ENCODE assay signal across 24 cellular contexts in the genomic region with DNA sequence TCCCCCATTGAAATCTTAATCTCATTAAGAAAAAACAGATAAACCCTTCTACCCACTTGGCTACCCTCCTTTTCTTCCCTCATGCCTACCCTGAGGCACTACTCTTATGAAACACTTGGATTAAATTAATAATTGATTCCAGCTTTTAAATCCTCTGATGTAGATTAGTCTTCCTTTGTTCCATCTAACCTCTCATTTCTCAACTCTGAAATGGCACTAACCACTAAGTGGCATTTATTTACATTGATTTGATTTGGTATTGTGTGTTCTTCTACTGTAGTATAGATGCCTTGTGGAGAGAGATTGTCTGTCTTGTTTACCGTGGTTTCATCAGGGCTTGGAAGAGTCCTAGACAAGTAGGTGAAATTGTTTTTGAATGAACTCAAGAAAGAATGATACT. TPM values are rescaled to one million over a fixed set of nuclear protein-coding genes. Genes with fewer than 3 reads are reported as not detected.
DNase-seq lines count a peak whose midpoint lies in the region; ATAC-seq and TF ChIP-seq lines count a peak whose summit lies in the region.
"Had no signal": no experiment of that assay in that cellular context is flagged by ENCODE, and none has a peak within 500 bp of the region (broad histone marks: within the 10 kb centered on the region; RNA-seq: fewer than 3 reads in every experiment).

No MANE protein-coding gene starts in this region.

- no peak overlapping the region for H3K9ac ChIP-seq in SK-N-MC (ENCODE audit: insufficient read length)

- H3K4me3 ChIP-seq in SK-N-MC = no peak overlapping the region
- H3K4me3 ChIP-seq in heart left ventricle = no peak overlapping the region
- H3K4me3 ChIP-seq in left lung = no peak overlapping the region
- H3K4me3 ChIP-seq: mucosa of descending colon had no signal

- H3K9me3 Mint-ChIP-seq in activated CD4-positive, alpha-beta memory T cell treated with anti-CD3 and anti-CD28 coated beads, Interleukin-2, amount 10 ng/mL, durations not matched to agents 7 days and 5 days = no peaks in the 10 kb centered on the region
- H3K9me3 Mint-ChIP-seq in activated CD4-positive, alpha-beta memory T cell treated with anti-CD3 and anti-CD28 coated beads for 36 hours = no peaks in the 10 kb centered on the region
- no peaks in the 10 kb centered on the region for H3K9me3 Mint-ChIP-seq in natural killer cell treated with Interleukin-12 subunit alpha and Interleukin-12 subunit beta and Interleukin-15 and Interleukin-18, amount 100 ng/mL, for 72 hours
- H3K9me3 Mint-ChIP-seq: dendritic cell treated with granulocyte-macrophage colony-stimulating factor and Interleukin-4, amounts not matched to agents 40 ng/mL and 50 ng/mL, for 4 days; stimulated activated naive CD8-positive, alpha-beta T cell treated with anti-CD3 and anti-CD28 coated beads, Interleukin-15, amount 100 ng/mL, for 72 hours; type B pancreatic cell had no signal

- no peak for ATAC-seq in natural killer cell treated with Interleukin-12 subunit alpha and Interleukin-12 subunit beta and Interleukin-15 and Interleukin-18, amount 100 ng/mL, for 72 hours
- ATAC-seq in heart left ventricle = no peak
- no peak for ATAC-seq in left lung
- ATAC-seq: HCT116; mucosa of descending colon; PC-3; stimulated activated naive CD8-positive, alpha-beta T cell treated with anti-CD3 and anti-CD28 coated beads, Interleukin-15, amount 100 ng/mL, for 72 hours had no signal

- 0 out of 2 replicates have a peak overlapping the region, but pooled peaks have one; percentile 8 for H3K27ac ChIP-seq in SK-N-MC
- no peak overlapping the region for H3K27ac ChIP-seq in heart left ventricle
- H3K27ac ChIP-seq in left lung = no peak overlapping the region
- H3K27ac ChIP-seq: neutrophil had no signal

- peaks cover 78% of the 10 kb centered on the region for H3K36me3 Mint-ChIP-seq in activated CD4-positive, alpha-beta memory T cell treated with anti-CD3 and anti-CD28 coated beads, Interleukin-2, amount 10 ng/mL, durations not matched to agents 7 days and 5 days (ENCODE audit: low read depth)
- H3K36me3 Mint-ChIP-seq in activated CD4-positive, alpha-beta memory T cell treated with anti-CD3 and anti-CD28 coated beads for 36 hours = peaks cover 46% of the 10 kb centered on the region
- peaks cover 39% of the 10 kb centered on the region for H3K36me3 Mint-ChIP-seq in natural killer cell treated with Interleukin-12 subunit alpha and Interleukin-12 subunit beta and Interleukin-15 and Interleukin-18, amount 100 ng/mL, for 72 hours
- H3K36me3 Mint-ChIP-seq: type B pancreatic cell had no signal

- H3K4me1 ChIP-seq in heart left ventricle = no peaks in the 10 kb centered on the region
- H3K4me1 ChIP-seq in left lung = no peaks in the 10 kb centered on the region

- H3K27me3 ChIP-seq in heart left ventricle (no peaks in the 10 kb centered on the region), left lung (no peaks in the 10 kb centered on the region)
- H3K27me3 ChIP-seq: neutrophil had no signal

- H3K27ac Mint-ChIP-seq in activated CD4-positive, alpha-beta memory T cell treated with anti-CD3 and anti-CD28 coated beads, Interleukin-2, amount 10 ng/mL, durations not matched to agents 7 days and 5 days = peak overlapping the region; percentile 38
- no peak overlapping the region for H3K27ac Mint-ChIP-seq in activated CD4-positive, alpha-beta memory T cell treated with anti-CD3 and anti-CD28 coated beads for 36 hours
- peak overlapping the region; percentile 59 to 75 for H3K27ac Mint-ChIP-seq in natural killer cell treated with Interleukin-12 subunit alpha and Interleukin-12 subunit beta and Interleukin-15 and Interleukin-18, amount 100 ng/mL, for 72 hours
- H3K27ac Mint-ChIP-seq: dendritic cell treated with granulocyte-macrophage colony-stimulating factor and Interleukin-4, amounts not matched to agents 40 ng/mL and 50 ng/mL, for 4 days; type B pancreatic cell had no signal

- H3K36me3 ChIP-seq in SK-N-MC (ENCODE audit: insufficient read depth, low read length) (no peaks in the 10 kb centered on the region), heart left ventricle (peaks cover 0 to 72% (median 0%) of the 10 kb centered on the region in 9 donors), left lung (peaks cover 0 to 18% of the 10 kb centered on the region in 2 donors)

- intact Hi-C loops in activated CD4-positive, alpha-beta memory T cell treated with anti-CD3 and anti-CD28 coated beads for 36 hours (cut with micrococcal nuclease) = no loop called here
- intact Hi-C loops in heart left ventricle (cut with DNase I) (no loop called here), left lung (cut with DNase I) (no loop called here)

- no peak for TF ChIP-seq POLR2A in heart left ventricle (IDR thresholded peaks at IDR 0.05)

- H3K9me3 ChIP-seq in SK-N-MC (ENCODE audit: low read depth, low read length) (no peaks in the 10 kb centered on the region), heart left ventricle (no peaks in the 10 kb centered on the region), left lung (no peaks in the 10 kb centered on the region)
- H3K9me3 ChIP-seq: mucosa of descending colon, neutrophil had no signal

- no peak overlapping the region for H3K4me3 Mint-ChIP-seq in activated CD4-positive, alpha-beta memory T cell treated with anti-CD3 and anti-CD28 coated beads, Interleukin-2, amount 10 ng/mL, durations not matched to agents 7 days and 5 days
- no peak overlapping the region for H3K4me3 Mint-ChIP-seq in activated CD4-positive, alpha-beta memory T cell treated with anti-CD3 and anti-CD28 coated beads for 36 hours
- no peak overlapping the region for H3K4me3 Mint-ChIP-seq in natural killer cell treated with Interleukin-12 subunit alpha and Interleukin-12 subunit beta and Interleukin-15 and Interleukin-18, amount 100 ng/mL, for 72 hours
- H3K4me3 Mint-ChIP-seq: dendritic cell treated with granulocyte-macrophage colony-stimulating factor and Interleukin-4, amounts not matched to agents 40 ng/mL and 50 ng/mL, for 4 days; stimulated activated naive CD8-positive, alpha-beta T cell treated with anti-CD3 and anti-CD28 coated beads, Interleukin-15, amount 100 ng/mL, for 72 hours; type B pancreatic cell had no signal

- H3K27me3 Mint-ChIP-seq in activated CD4-positive, alpha-beta memory T cell treated with anti-CD3 and anti-CD28 coated beads, Interleukin-2, amount 10 ng/mL, durations not matched to agents 7 days and 5 days = no peaks in the 10 kb centered on the region
- H3K27me3 Mint-ChIP-seq in activated CD4-positive, alpha-beta memory T cell treated with anti-CD3 and anti-CD28 coated beads for 36 hours = no peaks in the 10 kb centered on the region
- H3K27me3 Mint-ChIP-seq in natural killer cell treated with Interleukin-12 subunit alpha and Interleukin-12 subunit beta and Interleukin-15 and Interleukin-18, amount 100 ng/mL, for 72 hours = no peaks in the 10 kb centered on the region
- H3K27me3 Mint-ChIP-seq: dendritic cell treated with granulocyte-macrophage colony-stimulating factor and Interleukin-4, amounts not matched to agents 40 ng/mL and 50 ng/mL, for 4 days; stimulated activated naive CD8-positive, alpha-beta T cell treated with anti-CD3 and anti-CD28 coated beads, Interleukin-15, amount 100 ng/mL, for 72 hours had no signal

- DNase-seq in activated CD4-positive, alpha-beta memory T cell treated with anti-CD3 and anti-CD28 coated beads, Interleukin-2, amount 10 ng/mL, durations not matched to agents 7 days and 5 days = no peak
- no peak for DNase-seq in activated CD4-positive, alpha-beta memory T cell treated with anti-CD3 and anti-CD28 coated beads for 36 hours
- DNase-seq in NCI-H128 (lab: John Stamatoyannopoulos, UW; ENCODE audit: unreplicated experiment) (peak; percentile 43), SK-N-MC (ENCODE audit: low read depth, low spot score) (peak; percentile 72), heart left ventricle (no peak), COLO668 (lab: John Stamatoyannopoulos, UW; ENCODE audit: unreplicated experiment) (no peak), left lung (no peak)
- DNase-seq in natural killer cell treated with Interleukin-12 subunit alpha and Interleukin-12 subunit beta and Interleukin-15 and Interleukin-18, amount 100 ng/mL, for 72 hours (ENCODE audit: low spot score) = no peak
- DNase-seq: activated CD4-positive, CD25-positive, alpha-beta regulatory T cell; EL; KG1; mucosa of descending colon; NCI-H2171 treated with DMSO at 0.1 percent for 48 hours; NCI-H82; PC-3; small intestine; stimulated activated CD4-positive, alpha-beta T cell treated with anti-CD3 and anti-CD28 coated beads, Interleukin-2, amount 100 ng/mL, for 48 hours; stimulated activated naive CD8-positive, alpha-beta T cell treated with anti-CD3 and anti-CD28 coated beads, Interleukin-15, amount 100 ng/mL, for 72 hours; T1000 had no signal

- CTCF ChIA-PET in activated CD4-positive, alpha-beta memory T cell treated with anti-CD3 and anti-CD28 coated beads, Interleukin-2, amount 10 ng/mL, durations not matched to agents 7 days and 5 days (lab: Charles Lee) = no interaction called here
- CTCF ChIA-PET in activated CD4-positive, alpha-beta memory T cell treated with anti-CD3 and anti-CD28 coated beads for 36 hours (lab: Charles Lee) = interaction anchor here (0.8 to 1.2 kb wide), 2 partner anchors 17 to 231 kb away, joined by 3 to 4 read pairs; no protein-coding TSS in a partner anchor

- WGBS in heart left ventricle, 4 donors = 79 to 91% (median 85%) methylated on average over 1 of the region's 1 CpG

- peaks cover 17% of the 10 kb centered on the region for H3K4me1 Mint-ChIP-seq in activated CD4-positive, alpha-beta memory T cell treated with anti-CD3 and anti-CD28 coated beads, Interleukin-2, amount 10 ng/mL, durations not matched to agents 7 days and 5 days
- peaks cover 4% of the 10 kb centered on the region for H3K4me1 Mint-ChIP-seq in activated CD4-positive, alpha-beta memory T cell treated with anti-CD3 and anti-CD28 coated beads for 36 hours (ENCODE audit: low read depth)
- peaks cover 5 to 16% of the 10 kb centered on the region in 2 donors for H3K4me1 Mint-ChIP-seq in natural killer cell treated with Interleukin-12 subunit alpha and Interleukin-12 subunit beta and Interleukin-15 and Interleukin-18, amount 100 ng/mL, for 72 hours (ENCODE audit: low read depth in 2 of 2)

- TF ChIP-seq CTCF in heart left ventricle (IDR thresholded peaks at IDR 0.05) (no peak), left lung (IDR thresholded peaks at IDR 0.05) (no peak)

- POLR2A ChIA-PET in activated CD4-positive, alpha-beta memory T cell treated with anti-CD3 and anti-CD28 coated beads, Interleukin-2, amount 10 ng/mL, durations not matched to agents 7 days and 5 days (lab: Charles Lee) = interaction anchor here (0.7 to 1.5 kb wide), 3 partner anchors 12 to 26 kb away, joined by 3 to 4 read pairs (median 3); no protein-coding TSS in a partner anchor
- POLR2A ChIA-PET in activated CD4-positive, alpha-beta memory T cell treated with anti-CD3 and anti-CD28 coated beads for 36 hours (lab: Charles Lee) = no interaction called here

RNA-seq across cellular contexts. Expression of gene ITGA4, which starts 26.7 kb away (rescaled TPM):
- 100 to 1,000 TPM; 252 to 265 TPM for total RNA-seq in activated CD4-positive, alpha-beta memory T cell treated with anti-CD3 and anti-CD28 coated beads, Interleukin-2, amount 10 ng/mL, durations not matched to agents 7 days and 5 days
- 10 to 100 TPM; 46.5 to 51.2 TPM for total RNA-seq in activated CD4-positive, alpha-beta memory T cell treated with anti-CD3 and anti-CD28 coated beads for 36 hours
- total RNA-seq in natural killer cell treated with Interleukin-12 subunit alpha and Interleukin-12 subunit beta and Interleukin-15 and Interleukin-18, amount 100 ng/mL, for 72 hours = 100 to 1,000 TPM in 1 of 2 donors, 10 to 100 TPM in 1; 52.1 to 147 TPM
- 10 to 100 TPM in 1 of 9 donors, 1 to 10 TPM in 6, under 1 TPM in 2; 0.69 to 16.5 (median 1.8) TPM for total RNA-seq in heart left ventricle
- under 1 TPM; 0.23 to 0.80 TPM for polyA plus RNA-seq in heart left ventricle
- 10 to 100 TPM; 19.9 to 23.5 TPM for total RNA-seq in left lung
- total RNA-seq: HT-29 had no signal

Comparison
In these comparisons a context has a peak if more than half of its experiments do, and no peak if none do; other contexts are left out.
1. DNase-seq: peak in NCI-H128 (single experiment) and SK-N-MC (single experiment); none in activated CD4-positive, alpha-beta memory T cell treated with anti-CD3 and anti-CD28 coated beads, Interleukin-2, amount 10 ng/mL, durations not matched to agents 7 days and 5 days (single experiment), activated CD4-positive, alpha-beta memory T cell treated with anti-CD3 and anti-CD28 coated beads for 36 hours (single experiment), natural killer cell treated with Interleukin-12 subunit alpha and Interleukin-12 subunit beta and Interleukin-15 and Interleukin-18, amount 100 ng/mL, for 72 hours (single experiment), heart left ventricle (0 of 5), COLO668 (single experiment) and left lung (0 of 2).